Comparison of ENCODE assay signal across 20 cellular contexts in the genomic region with DNA sequence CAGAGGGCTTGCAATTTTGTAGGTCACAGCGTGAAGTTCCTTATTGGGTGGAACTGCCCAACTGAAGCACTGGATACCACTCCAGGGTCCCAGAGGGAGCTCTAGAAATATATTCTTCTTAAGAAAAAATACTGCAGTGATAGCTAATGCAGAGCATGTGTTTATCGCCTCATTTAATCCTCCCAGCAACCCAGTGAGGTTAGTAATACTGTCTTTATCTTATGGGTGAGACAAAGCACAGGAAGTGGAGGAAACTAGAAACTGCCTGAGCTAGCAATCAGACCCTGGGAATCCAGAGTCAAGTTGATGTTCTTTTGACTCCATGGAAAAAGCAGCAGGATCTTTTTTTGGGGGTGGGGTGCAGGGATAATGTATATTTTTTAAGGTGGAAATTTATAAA.
"Had no signal": no experiment of that assay in that cellular context is flagged by ENCODE, and none has a peak within 500 bp of the region (broad histone marks: within the 10 kb centered on the region; RNA-seq: fewer than 3 reads in every experiment).

No MANE protein-coding gene starts in this region.

- H3K36me3 Mint-ChIP-seq: stimulated activated effector memory CD8-positive, alpha-beta T cell treated with anti-CD3 and anti-CD28 coated beads, Interleukin-12 subunit alpha, Interleukin-12 subunit beta, amount 100 ng/mL, for 72 hours had no signal

- H3K4me3 ChIP-seq: coronary artery, heart right ventricle, mucosa of descending colon, skin epidermis, thoracic aorta, upper lobe of left lung had no signal

- H3K9me3 Mint-ChIP-seq: activated naive CD4-positive, alpha-beta T cell treated with anti-CD3 and anti-CD28 coated beads for 36 hours; neural crest cell; stimulated activated effector memory CD8-positive, alpha-beta T cell treated with anti-CD3 and anti-CD28 coated beads, Interleukin-12 subunit alpha, Interleukin-12 subunit beta, amount 100 ng/mL, for 72 hours; T-helper 2 cell treated with Interferon-gamma antibody and Interleukin-4, amounts not matched to agents 5 μg/mL and 100 μg/mL, for 36 hours had no signal

- H3K4me1 Mint-ChIP-seq: activated CD4-positive, alpha-beta T cell treated with anti-CD3 and anti-CD28 coated beads, Interleukin-2, amount 10 ng/mL, durations not matched to agents 7 days and 5 days; central memory CD8-positive, alpha-beta T cell; immature natural killer cell; memory B cell; naive B cell; neural crest cell; stimulated activated effector memory CD8-positive, alpha-beta T cell treated with anti-CD3 and anti-CD28 coated beads, Interleukin-12 subunit alpha, Interleukin-12 subunit beta, amount 100 ng/mL, for 72 hours had no signal

- H3K27ac ChIP-seq: coronary artery, heart right ventricle, skin epidermis, thoracic aorta, upper lobe of left lung had no signal

- ATAC-seq: activated CD4-positive, CD25-positive, alpha-beta regulatory T cell treated with anti-CD3 and anti-CD28 coated beads, Interleukin-2, amount 50 U/mL, for 24 hours; activated CD8-positive, alpha-beta T cell treated with anti-CD3 and anti-CD28 coated beads, Interleukin-2, amount 10 ng/mL, durations not matched to agents 7 days and 5 days; activated T-cell treated with anti-CD3 and anti-CD28 coated beads, Interleukin-2, amount 50 U/mL, for 4 hours; heart right ventricle; mucosa of descending colon; stimulated activated effector memory CD8-positive, alpha-beta T cell treated with anti-CD3 and anti-CD28 coated beads, Interleukin-12 subunit alpha, Interleukin-12 subunit beta, amount 100 ng/mL, for 72 hours had no signal

- H3K36me3 ChIP-seq: heart right ventricle, thoracic aorta, upper lobe of left lung had no signal

- H3K27me3 ChIP-seq: heart right ventricle, upper lobe of left lung had no signal

- H3K4me1 ChIP-seq: heart right ventricle, upper lobe of left lung had no signal

- H3K4me3 Mint-ChIP-seq: activated CD4-positive, alpha-beta T cell treated with anti-CD3 and anti-CD28 coated beads, Interleukin-2, amount 10 ng/mL, durations not matched to agents 7 days and 5 days; activated CD8-positive, alpha-beta T cell treated with anti-CD3 and anti-CD28 coated beads, Interleukin-2, amount 10 ng/mL, durations not matched to agents 7 days and 5 days; activated naive CD4-positive, alpha-beta T cell treated with anti-CD3 and anti-CD28 coated beads for 36 hours; activated T-cell treated with anti-CD3 and anti-CD28 coated beads, Interleukin-2, amount 50 U/mL, for 4 hours; central memory CD8-positive, alpha-beta T cell; immature natural killer cell; memory B cell; naive B cell; neural crest cell; stimulated activated effector memory CD8-positive, alpha-beta T cell treated with anti-CD3 and anti-CD28 coated beads, Interleukin-12 subunit alpha, Interleukin-12 subunit beta, amount 100 ng/mL, for 72 hours; T-helper 2 cell treated with Interferon-gamma antibody and Interleukin-4, amounts not matched to agents 5 μg/mL and 100 μg/mL, for 36 hours had no signal

- H3K27ac Mint-ChIP-seq: activated CD4-positive, alpha-beta T cell treated with anti-CD3 and anti-CD28 coated beads, Interleukin-2, amount 10 ng/mL, durations not matched to agents 7 days and 5 days; activated CD8-positive, alpha-beta T cell treated with anti-CD3 and anti-CD28 coated beads, Interleukin-2, amount 10 ng/mL, durations not matched to agents 7 days and 5 days; activated naive CD4-positive, alpha-beta T cell treated with anti-CD3 and anti-CD28 coated beads for 36 hours; immature natural killer cell; memory B cell; naive B cell; stimulated activated effector memory CD8-positive, alpha-beta T cell treated with anti-CD3 and anti-CD28 coated beads, Interleukin-12 subunit alpha, Interleukin-12 subunit beta, amount 100 ng/mL, for 72 hours; T-helper 2 cell treated with Interferon-gamma antibody and Interleukin-4, amounts not matched to agents 5 μg/mL and 100 μg/mL, for 36 hours had no signal

- DNase-seq: activated CD4-positive, alpha-beta T cell treated with anti-CD3 and anti-CD28 coated beads, Interleukin-2, amount 10 ng/mL, durations not matched to agents 7 days and 5 days; activated CD8-positive, alpha-beta T cell treated with anti-CD3 and anti-CD28 coated beads, Interleukin-2, amount 10 ng/mL, durations not matched to agents 7 days and 5 days; activated naive CD4-positive, alpha-beta T cell treated with anti-CD3 and anti-CD28 coated beads for 36 hours; activated T-cell treated with anti-CD3 and anti-CD28 coated beads, Interleukin-2, amount 50 U/mL, for 4 hours; anterior cingulate cortex; heart right ventricle; immature natural killer cell; mucosa of descending colon; naive B cell; stimulated activated CD4-positive, alpha-beta T cell treated with anti-CD3 and anti-CD28 coated beads, Interleukin-4, amount 100 ng/mL, for 24 hours; upper lobe of left lung had no signal

- H3K27me3 Mint-ChIP-seq: activated CD4-positive, alpha-beta T cell treated with anti-CD3 and anti-CD28 coated beads, Interleukin-2, amount 10 ng/mL, durations not matched to agents 7 days and 5 days; naive B cell had no signal
